1 cellular context compared by ENCODE assay signal in the genomic region with DNA sequence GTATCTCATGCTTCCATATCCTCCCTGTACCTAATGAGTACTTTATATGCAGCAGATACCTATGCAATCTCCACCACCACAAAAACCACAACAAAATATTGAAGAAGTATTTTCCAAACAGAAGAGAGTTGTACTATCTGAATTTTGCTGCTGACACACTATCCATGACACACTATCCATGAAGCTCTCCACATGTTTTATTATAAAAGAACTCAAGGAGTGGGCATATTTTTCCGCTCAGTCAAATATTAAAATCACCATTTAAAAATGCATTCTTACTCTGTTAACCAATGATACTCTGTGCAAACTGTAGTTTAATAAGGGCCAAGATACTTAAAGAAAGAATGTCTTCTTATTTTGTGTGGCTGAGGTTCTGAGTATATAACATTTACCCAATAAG.
TF ChIP-seq lines count a peak whose summit lies in the region.

No MANE protein-coding gene starts in this region.

TF ChIP-seq in IMR-90, 13 proteins besides CTCF, POLR2A, EP300 and RAD21:
- no peak for TF ChIP-seq MAFK (IDR thresholded peaks at IDR 0.05; ENCODE audit: low read depth, low read length)
- TF ChIP-seq MXI1 (IDR thresholded peaks at IDR 0.05; ENCODE audit: borderline replicate concordance, low read depth, low read length), result no peak
- no peak for TF ChIP-seq RCOR1 (IDR thresholded peaks at IDR 0.05; ENCODE audit: insufficient replicate concordance, low read length)
- no peak for TF ChIP-seq BHLHE40 (IDR thresholded peaks at IDR 0.05; ENCODE audit: low read depth, low read length)
- TF ChIP-seq CHD1 (IDR thresholded peaks at IDR 0.05; ENCODE audit: low read depth, low read length), result no peak
- no peak for TF ChIP-seq CEBPB (IDR thresholded peaks at IDR 0.05; ENCODE audit: low read depth, low read length)
- TF ChIP-seq FOS (IDR thresholded peaks at IDR 0.05; ENCODE audit: low read depth, low read length), result no peak
- TF ChIP-seq USF2 (IDR thresholded peaks at IDR 0.05; ENCODE audit: low read depth, low read length), result no peak
- TF ChIP-seq, protein P1, sequence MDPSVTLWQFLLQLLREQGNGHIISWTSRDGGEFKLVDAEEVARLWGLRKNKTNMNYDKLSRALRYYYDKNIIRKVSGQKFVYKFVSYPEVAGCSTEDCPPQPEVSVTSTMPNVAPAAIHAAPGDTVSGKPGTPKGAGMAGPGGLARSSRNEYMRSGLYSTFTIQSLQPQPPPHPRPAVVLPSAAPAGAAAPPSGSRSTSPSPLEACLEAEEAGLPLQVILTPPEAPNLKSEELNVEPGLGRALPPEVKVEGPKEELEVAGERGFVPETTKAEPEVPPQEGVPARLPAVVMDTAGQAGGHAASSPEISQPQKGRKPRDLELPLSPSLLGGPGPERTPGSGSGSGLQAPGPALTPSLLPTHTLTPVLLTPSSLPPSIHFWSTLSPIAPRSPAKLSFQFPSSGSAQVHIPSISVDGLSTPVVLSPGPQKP (IDR thresholded peaks at IDR 0.05; ENCODE audit: borderline replicate concordance, low read depth, low read length), result no peak
- no peak for TF ChIP-seq SMC3 (IDR thresholded peaks at IDR 0.05; ENCODE audit: low read depth, low read length)
- TF ChIP-seq NFE2L2 (IDR thresholded peaks at IDR 0.05; ENCODE audit: low read depth, low read length), result no peak
- TF ChIP-seq MAZ (IDR thresholded peaks at IDR 0.05; ENCODE audit: borderline replicate concordance, low read depth, low read length), result no peak
- TF ChIP-seq RFX5 (IDR thresholded peaks at IDR 0.05; ENCODE audit: low read depth, low read length), result no peak
